8 cellular contexts compared by ENCODE assay signal in genomic region chr17:42459256-42459982, GRCh38. TPM values are rescaled to one million over a fixed set of nuclear protein-coding genes. Genes with fewer than 3 reads are reported as not detected.
DNase-seq lines count a peak whose midpoint lies in the region; ATAC-seq and TF ChIP-seq lines count a peak whose summit lies in the region.

No MANE protein-coding gene starts in this region.

- H2AFZ ChIP-seq in neuron (ENCODE audit: low read depth, low read length) = peak overlapping the region; percentile 27

- no peaks in the 10 kb centered on the region for H3K9me3 ChIP-seq in neuron (ENCODE audit: low read length)

- peaks cover 2% of the 10 kb centered on the region for H3K36me3 Mint-ChIP-seq in activated naive CD8-positive, alpha-beta T cell treated with anti-CD3 and anti-CD28 coated beads for 36 hours

- no peaks in the 10 kb centered on the region for H3K27me3 ChIP-seq in neuron (ENCODE audit: insufficient read depth, low read length)

- peak; percentile 40 for ATAC-seq in Right ventricle myocardium inferior
- ATAC-seq in GM19452 (IDR thresholded peaks at IDR 0.05; ENCODE audit: unreplicated experiment) = no peak
- ATAC-seq in GM18520 (IDR thresholded peaks at IDR 0.05; ENCODE audit: unreplicated experiment) = no peak

- H3K4me1 Mint-ChIP-seq in activated naive CD8-positive, alpha-beta T cell treated with anti-CD3 and anti-CD28 coated beads for 36 hours = peaks cover 36% of the 10 kb centered on the region

- intact Hi-C loops in Right ventricle myocardium inferior (cut with DNase I) = loop anchor here (5.0 kb wide), 3 partner anchors 37 to 58 kb away; partner anchors contain the start of gene CAVIN1

- peak; percentile 74 for DNase-seq in A172 (ENCODE audit: low spot score)
- DNase-seq in GM12864 (ENCODE audit: low read depth) = no peak
- peak; percentile 43 to 72 for DNase-seq in NCI-H526 (lab: John Stamatoyannopoulos, UW)
- peak; percentile 15 for DNase-seq in activated naive CD8-positive, alpha-beta T cell treated with anti-CD3 and anti-CD28 coated beads for 36 hours
- DNase-seq in Right ventricle myocardium inferior (ENCODE audit: missing footprints) = peak; percentile 77

- no peaks in the 10 kb centered on the region for H3K27me3 Mint-ChIP-seq in activated naive CD8-positive, alpha-beta T cell treated with anti-CD3 and anti-CD28 coated beads for 36 hours

- H3K9me3 Mint-ChIP-seq in activated naive CD8-positive, alpha-beta T cell treated with anti-CD3 and anti-CD28 coated beads for 36 hours = peaks cover 2% of the 10 kb centered on the region

- peak overlapping the region; percentile 85 for H3K4me3 Mint-ChIP-seq in activated naive CD8-positive, alpha-beta T cell treated with anti-CD3 and anti-CD28 coated beads for 36 hours

- H3K4me3 ChIP-seq in GM12864 (ENCODE audit: low read depth, low read length) (peak overlapping the region; percentile 68), neuron (ENCODE audit: low read length) (peak overlapping the region; percentile 83)

- peaks cover 16% of the 10 kb centered on the region for H3K36me3 ChIP-seq in neuron (ENCODE audit: insufficient read depth, low read length)

- peak overlapping the region; percentile 83 for H3K27ac Mint-ChIP-seq in activated naive CD8-positive, alpha-beta T cell treated with anti-CD3 and anti-CD28 coated beads for 36 hours

- peaks cover 16% of the 10 kb centered on the region for H3K4me1 ChIP-seq in neuron (ENCODE audit: insufficient read depth, low read length)

- TF ChIP-seq CTCF in GM12864 (IDR thresholded peaks at IDR 0.05; ENCODE audit: low read depth, low read length, missing control alignments) = peak; percentile 61

RNA-seq across cellular contexts. Expression of gene ATP6V0A1, which starts 0.7 kb away (rescaled TPM):
- total RNA-seq in A172 (2014; rRNA removed; shearing (Covaris generic)) = 23.4 and 24.1 TPM in 2 replicates
- 1 to 10 TPM; 3.4 to 5.6 TPM for total RNA-seq in activated naive CD8-positive, alpha-beta T cell treated with anti-CD3 and anti-CD28 coated beads for 36 hours
- total RNA-seq in Right ventricle myocardium inferior = 31.1 TPM

RNA-seq across cellular contexts. Expression of gene CAVIN1, which starts 36.4 kb away (rescaled TPM):
- 569 and 659 TPM in 2 replicates for total RNA-seq in A172 (2014; rRNA removed; shearing (Covaris generic))
- 1 to 10 TPM; 1.7 to 1.9 TPM for total RNA-seq in activated naive CD8-positive, alpha-beta T cell treated with anti-CD3 and anti-CD28 coated beads for 36 hours
- 240 TPM for total RNA-seq in Right ventricle myocardium inferior

Comparison
In these comparisons a context has a peak if more than half of its experiments do, and no peak if none do; other contexts are left out.
1. RNA of gene CAVIN1, which starts 36.4 kb away (total RNA-seq): 569 to 659 TPM in A172 and 240 TPM in Right ventricle myocardium inferior (single experiment); 1.7 to 1.9 TPM in activated naive CD8-positive, alpha-beta T cell treated with anti-CD3 and anti-CD28 coated beads for 36 hours; every median in the first group is over 10 times any median in the second.